27 cellular contexts compared by ENCODE assay signal in genomic region chr13:27054760-27055159, GRCh38.
DNase-seq lines count a peak whose midpoint lies in the region; ATAC-seq lines count a peak whose summit lies in the region.
"Had no signal": no experiment of that assay in that cellular context is flagged by ENCODE, and none has a peak within 500 bp of the region (broad histone marks: within the 10 kb centered on the region; RNA-seq: fewer than 3 reads in every experiment).

No MANE protein-coding gene starts in this region.

- H3K27me3 ChIP-seq in trophoblast cell (ENCODE audit: insufficient read depth, low read length) = no peaks in the 10 kb centered on the region
- H3K27me3 ChIP-seq: BE2C, colonic mucosa, right atrium auricular region had no signal

- H3K36me3 Mint-ChIP-seq in activated naive CD4-positive, alpha-beta T cell treated with anti-CD3 and anti-CD28 coated beads, Interleukin-2, amount 10 ng/mL, durations not matched to agents 7 days and 5 days = no peaks in the 10 kb centered on the region
- H3K36me3 Mint-ChIP-seq in central memory CD8-positive, alpha-beta T cell (ENCODE audit: insufficient read depth) = peaks cover 3% of the 10 kb centered on the region

- no peaks in the 10 kb centered on the region for H3K27me3 Mint-ChIP-seq in activated naive CD4-positive, alpha-beta T cell treated with anti-CD3 and anti-CD28 coated beads, Interleukin-2, amount 10 ng/mL, durations not matched to agents 7 days and 5 days
- no peaks in the 10 kb centered on the region for H3K27me3 Mint-ChIP-seq in central memory CD8-positive, alpha-beta T cell
- H3K27me3 Mint-ChIP-seq: activated CD4-positive, alpha-beta T cell treated with anti-CD3 and anti-CD28 coated beads, Interleukin-2, amount 10 ng/mL, durations not matched to agents 24 days and 14 days; brain had no signal

- no CpG with 5 or more reads among the region's 2 CpGs for WGBS in trophoblast cell (ENCODE audit: extremely low coverage, insufficient coverage, insufficient read length)

- H3K36me3 ChIP-seq in trophoblast cell (ENCODE audit: control insufficient read depth in 1 of 2, insufficient read depth in 2 of 2, low read length in 2 of 2) = peaks cover 4 to 7% of the 10 kb centered on the region in 2 experiments
- H3K36me3 ChIP-seq: BE2C, colonic mucosa, right atrium auricular region had no signal

- H3K27ac Mint-ChIP-seq in activated naive CD4-positive, alpha-beta T cell treated with anti-CD3 and anti-CD28 coated beads, Interleukin-2, amount 10 ng/mL, durations not matched to agents 7 days and 5 days = peak overlapping the region; percentile 19
- H3K27ac Mint-ChIP-seq in central memory CD8-positive, alpha-beta T cell (ENCODE audit: low read depth) = peak overlapping the region; percentile 49
- H3K27ac Mint-ChIP-seq: activated CD4-positive, alpha-beta T cell treated with anti-CD3 and anti-CD28 coated beads, Interleukin-2, amount 10 ng/mL, durations not matched to agents 24 days and 14 days had no signal

- no peak overlapping the region for H3K4ac ChIP-seq in trophoblast cell (ENCODE audit: low read depth, low read length)

- H3K9me3 Mint-ChIP-seq in activated naive CD4-positive, alpha-beta T cell treated with anti-CD3 and anti-CD28 coated beads, Interleukin-2, amount 10 ng/mL, durations not matched to agents 7 days and 5 days = no peaks in the 10 kb centered on the region
- H3K9me3 Mint-ChIP-seq in central memory CD8-positive, alpha-beta T cell = no peaks in the 10 kb centered on the region
- H3K9me3 Mint-ChIP-seq: activated CD4-positive, alpha-beta T cell treated with anti-CD3 and anti-CD28 coated beads, Interleukin-2, amount 10 ng/mL, durations not matched to agents 24 days and 14 days had no signal

- peak overlapping the region; percentile 45 for H3K4me3 ChIP-seq in trophoblast cell (ENCODE audit: low read depth, low read length)
- H3K4me3 ChIP-seq: colonic mucosa, right atrium auricular region had no signal

- H3K4me2 ChIP-seq in trophoblast cell (ENCODE audit: low read length) = no peak overlapping the region
- H3K4me2 ChIP-seq: KMS-11 had no signal

- H4K12ac ChIP-seq in trophoblast cell (ENCODE audit: low read depth, low read length) = no peak overlapping the region

- no peak overlapping the region for H3K23ac ChIP-seq in trophoblast cell (ENCODE audit: low read length)

- no peak overlapping the region for H2AFZ ChIP-seq in trophoblast cell (ENCODE audit: insufficient read depth, low read length, poor library complexity)
- H2AFZ ChIP-seq: parathyroid adenoma had no signal

- H3K18ac ChIP-seq in trophoblast cell (ENCODE audit: low read length) = no peak overlapping the region

- H2AK5ac ChIP-seq in trophoblast cell (ENCODE audit: low read length) = no peak overlapping the region

- peaks cover 17% of the 10 kb centered on the region for H3K4me1 Mint-ChIP-seq in activated naive CD4-positive, alpha-beta T cell treated with anti-CD3 and anti-CD28 coated beads, Interleukin-2, amount 10 ng/mL, durations not matched to agents 7 days and 5 days
- H3K4me1 Mint-ChIP-seq in central memory CD8-positive, alpha-beta T cell = peaks cover 6% of the 10 kb centered on the region

- H2BK120ac ChIP-seq in trophoblast cell (ENCODE audit: insufficient read depth, low read length, poor library complexity) = no peak overlapping the region

- H3K4me1 ChIP-seq in trophoblast cell (ENCODE audit: control insufficient read depth in 1 of 2, insufficient read depth in 2 of 2, low read length in 2 of 2) = peaks cover 21 to 28% of the 10 kb centered on the region in 2 experiments
- H3K4me1 ChIP-seq: colonic mucosa, right atrium auricular region had no signal

- ATAC-seq in central memory CD8-positive, alpha-beta T cell (replicated peaks; ENCODE audit: extremely low read depth, poor library complexity, severe bottlenecking) = no peak
- ATAC-seq: left ventricle myocardium superior had no signal

- H3K9me3 ChIP-seq in trophoblast cell (ENCODE audit: insufficient read depth, low read depth, low read length) = peaks cover 3% of the 10 kb centered on the region
- H3K9me3 ChIP-seq: BE2C, colonic mucosa, right atrium auricular region had no signal

- no peak overlapping the region for H3K14ac ChIP-seq in trophoblast cell (ENCODE audit: low read length)

- no peak overlapping the region for H4K8ac ChIP-seq in trophoblast cell (ENCODE audit: low read depth, low read length)

- peak overlapping the region; percentile 37 for H4K91ac ChIP-seq in trophoblast cell (ENCODE audit: low read depth, low read length)

- H2BK12ac ChIP-seq in trophoblast cell (ENCODE audit: low read length) = no peak overlapping the region

- no peaks in the 10 kb centered on the region for H3K79me1 ChIP-seq in trophoblast cell (ENCODE audit: low read length)

- H3K4me3 Mint-ChIP-seq in activated naive CD4-positive, alpha-beta T cell treated with anti-CD3 and anti-CD28 coated beads, Interleukin-2, amount 10 ng/mL, durations not matched to agents 7 days and 5 days = no peak overlapping the region
- no peak overlapping the region for H3K4me3 Mint-ChIP-seq in central memory CD8-positive, alpha-beta T cell
- H3K4me3 Mint-ChIP-seq: activated CD4-positive, alpha-beta T cell treated with anti-CD3 and anti-CD28 coated beads, Interleukin-2, amount 10 ng/mL, durations not matched to agents 24 days and 14 days; brain had no signal

- H3K27ac ChIP-seq in trophoblast cell (ENCODE audit: low read depth, low read length) = peak overlapping the region; percentile 61
- H3K27ac ChIP-seq: colonic mucosa, KMS-11, parathyroid adenoma, right atrium auricular region, WERI-Rb-1 had no signal

- CTCF ChIA-PET in activated naive CD4-positive, alpha-beta T cell treated with anti-CD3 and anti-CD28 coated beads, Interleukin-2, amount 10 ng/mL, durations not matched to agents 7 days and 5 days (lab: Charles Lee) = no interaction called here

- no peaks in the 10 kb centered on the region for H3K79me2 ChIP-seq in trophoblast cell (ENCODE audit: control insufficient read depth, insufficient read depth, low read length, poor library complexity)
- H3K79me2 ChIP-seq: parathyroid adenoma had no signal

- no peak for DNase-seq in activated naive CD4-positive, alpha-beta T cell treated with anti-CD3 and anti-CD28 coated beads, Interleukin-2, amount 10 ng/mL, durations not matched to agents 7 days and 5 days
- no peak for DNase-seq in activated naive CD4-positive, alpha-beta T cell treated with Interleukin-2 at 50 U/mL for 16 hours
- peak; percentile 30 for DNase-seq in M059J (ENCODE audit: low read depth)
- DNase-seq in central memory CD8-positive, alpha-beta T cell (ENCODE audit: low spot score in 2 of 2) = no peak
- no peak for DNase-seq in trophoblast cell
- DNase-seq in COLO668 (lab: John Stamatoyannopoulos, UW; ENCODE audit: unreplicated experiment) = no peak
- no peak for DNase-seq in inferior parietal cortex (ENCODE audit: extremely low spot score)
- no peak for DNase-seq in OCI-M2 (lab: John Stamatoyannopoulos, UW; ENCODE audit: unreplicated experiment)
- DNase-seq: activated CD4-positive, alpha-beta T cell treated with anti-CD3 and anti-CD28 coated beads, Interleukin-2, amount 10 ng/mL, durations not matched to agents 24 days and 14 days; activated CD8-positive, alpha-beta memory T cell treated with anti-CD3 and anti-CD28 coated beads, Interleukin-2, amount 50 U/mL, for 48 hours; activated effector memory CD4-positive, alpha-beta T cell treated with anti-CD3 and anti-CD28 coated beads, Interleukin-2, amount 50 U/mL, for 16 hours; BE2C; colonic mucosa; DMS79; effector memory CD4-positive, alpha-beta T cell; left ventricle myocardium superior; MV-4-11; NCI-H1694 treated with DMSO at 0.1 percent for 48 hours; NCI-H526 treated with DMSO at 0.1 percent for 48 hours; RPMI8226; stimulated activated CD4-positive, alpha-beta T cell treated with anti-CD3 and anti-CD28 coated beads, Interleukin-4, amount 100 ng/mL, for 24 hours; stimulated activated naive CD4-positive, alpha-beta T cell treated with Interleukin-2 at 50 U/mL for 16 hours; WERI-Rb-1 had no signal

- H2BK5ac ChIP-seq in trophoblast cell (ENCODE audit: low read depth, low read length, poor library complexity) = no peak overlapping the region

- no peak overlapping the region for H3K9ac ChIP-seq in trophoblast cell (ENCODE audit: low read length)
- H3K9ac ChIP-seq: KMS-11, parathyroid adenoma had no signal
